In genomic region chr2:232854082-232854481, GRCh38 we compare ENCODE assay signal across 11 cellular contexts. TPM values are rescaled to one million over a fixed set of nuclear protein-coding genes. Genes with fewer than 3 reads are reported as not detected.
DNase-seq lines count a peak whose midpoint lies in the region; ATAC-seq and TF ChIP-seq lines count a peak whose summit lies in the region.
"Had no signal": no experiment of that assay in that cellular context is flagged by ENCODE, and none has a peak within 500 bp of the region (broad histone marks: within the 10 kb centered on the region; RNA-seq: fewer than 3 reads in every experiment).

No MANE protein-coding gene starts in this region.

- ATAC-seq in Panc1 (no peak), psoas muscle (no peak)

- DNase-seq in EH (ENCODE audit: low read depth) (peak; percentile 90), Panc1 (ENCODE audit: low read depth, low spot score) (no peak), epithelial cell of prostate (ENCODE audit: low read depth, low spot score) (peak; percentile 10), psoas muscle (no peak), DMS53 treated with DMSO at 0.1 percent for 48 hours (lab: John Stamatoyannopoulos, UW; ENCODE audit: unreplicated experiment) (no peak), SKM-1 treated with dmso at 0.1 percent for 144 hours (lab: John Stamatoyannopoulos, UW; ENCODE audit: unreplicated experiment) (no peak)
- DNase-seq in activated CD4-positive, alpha-beta T cell treated with anti-CD3 and anti-CD28 coated beads, Interleukin-2, amount 50 U/mL, for 48 hours: no peak
- no peak for DNase-seq in activated T-cell treated with anti-CD3 and anti-CD28 coated beads, Interleukin-2, amount 50 U/mL, for 1 hour
- DNase-seq: activated T-cell treated with anti-CD3 and anti-CD28 coated beads, Interleukin-2, amount 50 U/mL, for 48 hours; effector CD4-positive, alpha-beta T cell; NCI-H2227 treated with DMSO at 0.1 percent for 48 hours had no signal

- H3K27me3 ChIP-seq in Panc1 (ENCODE audit: control insufficient read depth, insufficient read depth, low read length) (no peaks in the 10 kb centered on the region), psoas muscle (ENCODE audit: insufficient read depth in 3 of 3, low read length in 2 of 3) (no peaks in the 10 kb centered on the region)

- H3K9me3 ChIP-seq in Panc1 (ENCODE audit: control insufficient read depth, insufficient read depth, low read depth, low read length) (no peaks in the 10 kb centered on the region), psoas muscle (no peaks in the 10 kb centered on the region)

- in situ Hi-C loops in Panc1 (cut with HindIII; ENCODE audit: low pct_unique_long_range_greater_than_20kb, low sequenced_read_pairs): no loop called here

- POLR2A ChIA-PET in Panc1 (lab: Charles Lee): no interaction called here

- H3K36me3 ChIP-seq in Panc1 (ENCODE audit: control insufficient read depth, insufficient read depth, low read length) (peaks cover 19% of the 10 kb centered on the region), psoas muscle (ENCODE audit: insufficient read depth in 1 of 2, low read depth in 1 of 2) (peaks cover 15 to 72% of the 10 kb centered on the region in 2 donors)

- BruUV-seq in Panc1 (replicated peaks; lab: Mats Ljungman, UMichigan): no TSS peak

- intact Hi-C loops in Panc1 (cut with micrococcal nuclease; ENCODE audit: unreplicated experiment) (no loop called here), psoas muscle (cut with DNase I) (loop anchor here in 1 of 2 donors (5.0 kb wide), 2 partner anchors 198 to 247 kb away; no protein-coding TSS in a partner anchor)

- 60 to 65% (median 62%) methylated on average over 7 of the region's 7 CpGs for WGBS in psoas muscle, 3 donors

- H3K4me3 ChIP-seq in Panc1 (ENCODE audit: low read depth in 2 of 2, low read length in 2 of 2): no peak overlapping the region
- H3K4me3 ChIP-seq in psoas muscle: no peak overlapping the region

- H3K27ac ChIP-seq in Panc1 (ENCODE audit: low read length): peak overlapping the region; percentile 10; the same call in 1 of the 2 replicates
- H3K27ac ChIP-seq in epithelial cell of prostate: peak overlapping the region; percentile 78
- peak overlapping the region; percentile 80 for H3K27ac ChIP-seq in psoas muscle

- TF ChIP-seq CTCF in Panc1 (IDR thresholded peaks at IDR 0.05): no peak
- no peak for TF ChIP-seq CTCF in psoas muscle (IDR thresholded peaks at IDR 0.05)

- CTCF ChIA-PET in Panc1 (lab: Charles Lee): no interaction called here

- H3K4me1 ChIP-seq in Panc1 (ENCODE audit: control insufficient read depth, insufficient read depth, low read length) (peaks cover 16% of the 10 kb centered on the region), psoas muscle (peaks cover 45% of the 10 kb centered on the region)

RNA-seq across cellular contexts. Expression of gene SNORC, which starts 16.0 kb away (rescaled TPM):
- total RNA-seq in Panc1 (2021; ENCODE audit: unreplicated experiment) (6.8 TPM), psoas muscle (1 to 10 TPM in 1 of 4 donors, under 1 TPM in 3; 0.56 to 2.1 (median 0.60) TPM)
- 9.5 TPM for polyA plus RNA-seq in Panc1 (2012; ENCODE audit: insufficient read length)
- polyA plus RNA-seq in psoas muscle: 1 to 10 TPM in 1 of 3 donors, under 1 TPM in 2; 0.06 to 1.1 (median 0.64) TPM

Comparison
In these comparisons a context has a peak if more than half of its experiments do, and no peak if none do; other contexts are left out.
1. DNase-seq: peak in EH (single experiment) and epithelial cell of prostate (single experiment); none in Panc1 (single experiment), psoas muscle (0 of 2), activated CD4-positive, alpha-beta T cell treated with anti-CD3 and anti-CD28 coated beads, Interleukin-2, amount 50 U/mL, for 48 hours (0 of 2), activated T-cell treated with anti-CD3 and anti-CD28 coated beads, Interleukin-2, amount 50 U/mL, for 1 hour (single experiment), DMS53 treated with DMSO at 0.1 percent for 48 hours (single experiment) and SKM-1 treated with dmso at 0.1 percent for 144 hours (single experiment).
2. H3K27ac ChIP-seq: peak in every context shown above with its lines; median percentile 80 in psoas muscle; 78 in epithelial cell of prostate; 10 in Panc1.